Comparison of ENCODE assay signal across 22 cellular contexts in the genomic region with DNA sequence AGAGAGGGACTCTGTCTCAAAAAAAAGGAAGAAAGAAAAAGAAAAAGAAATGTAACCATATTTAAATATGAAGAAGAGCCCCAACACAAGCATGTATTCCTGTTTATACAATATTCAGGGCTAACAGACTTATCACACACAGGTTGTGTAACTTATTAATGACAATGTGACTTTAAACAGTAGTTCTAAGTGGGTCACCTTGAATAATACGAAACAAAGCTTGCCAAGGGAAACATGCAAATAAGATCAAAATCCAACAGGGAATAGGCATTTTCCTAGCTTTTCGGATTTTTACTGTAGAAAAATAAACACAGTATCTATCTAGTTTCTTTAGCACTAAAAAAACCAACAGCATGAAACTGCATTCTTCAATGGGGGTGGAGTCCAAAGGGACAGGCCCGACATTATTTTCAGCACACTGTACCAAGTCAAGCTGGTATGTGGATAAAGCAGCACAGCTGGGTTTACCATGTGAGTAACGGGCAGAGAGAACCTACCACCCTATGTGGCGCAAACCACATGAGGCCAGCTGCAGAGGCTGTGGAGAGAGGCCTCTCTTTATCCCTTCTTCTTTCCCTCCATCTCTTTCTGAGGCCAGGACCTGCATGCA. TPM values are rescaled to one million over a fixed set of nuclear protein-coding genes. Genes with fewer than 3 reads are reported as not detected.
A peak's percentile ranks its signal among the peaks of the same experiment; 100 is the strongest.
DNase-seq lines count a peak whose midpoint lies in the region; ATAC-seq, FAIRE-seq and TF ChIP-seq lines count a peak whose summit lies in the region.
"Had no signal": no experiment of that assay in that cellular context is flagged by ENCODE, and none has a peak within 500 bp of the region (broad histone marks: within the 10 kb centered on the region; RNA-seq: fewer than 3 reads in every experiment).

No MANE protein-coding gene starts in this region.

- H3K79me2 ChIP-seq in astrocyte (ENCODE audit: insufficient read depth, low read length) (peaks cover 53% of the 10 kb centered on the region), trophoblast cell (ENCODE audit: control insufficient read depth, insufficient read depth, low read length, poor library complexity) (peaks cover 8% of the 10 kb centered on the region)

- no peaks in the 10 kb centered on the region for H3K36me3 Mint-ChIP-seq in astrocyte (ENCODE audit: low read depth, unreplicated experiment)
- no peaks in the 10 kb centered on the region for H3K36me3 Mint-ChIP-seq in immature natural killer cell
- H3K36me3 Mint-ChIP-seq in activated CD8-positive, alpha-beta memory T cell treated with anti-CD3 and anti-CD28 coated beads, Interleukin-2, amount 10 ng/mL, durations not matched to agents 7 days and 5 days = no peaks in the 10 kb centered on the region

- ATAC-seq in activated CD8-positive, alpha-beta memory T cell treated with anti-CD3 and anti-CD28 coated beads, Interleukin-2, amount 10 ng/mL, durations not matched to agents 7 days and 5 days = no peak
- ATAC-seq in HG03432 (IDR thresholded peaks at IDR 0.05; ENCODE audit: unreplicated experiment) (no peak), HG03439 (IDR thresholded peaks at IDR 0.05; ENCODE audit: unreplicated experiment) (no peak)
- ATAC-seq: A549; activated T-cell treated with anti-CD3 and anti-CD28 coated beads, Interleukin-2, amount 50 U/mL, for 4 hours; sciatic nerve had no signal

- H3K9ac ChIP-seq in astrocyte (ENCODE audit: low read length) (no peak overlapping the region), trophoblast cell (ENCODE audit: low read length) (no peak overlapping the region)
- H3K9ac ChIP-seq: SK-N-SH had no signal

- H3K4me3 Mint-ChIP-seq in astrocyte (ENCODE audit: unreplicated experiment) (peak overlapping the region; percentile 45), immature natural killer cell (no peak overlapping the region)
- H3K4me3 Mint-ChIP-seq in activated CD8-positive, alpha-beta memory T cell treated with anti-CD3 and anti-CD28 coated beads, Interleukin-2, amount 10 ng/mL, durations not matched to agents 7 days and 5 days = no peak overlapping the region
- H3K4me3 Mint-ChIP-seq: activated T-cell treated with anti-CD3 and anti-CD28 coated beads, Interleukin-2, amount 50 U/mL, for 4 hours; CD14-positive monocyte had no signal

- H2BK5ac ChIP-seq in trophoblast cell (ENCODE audit: low read depth, low read length, poor library complexity) = no peak overlapping the region

- H4K91ac ChIP-seq in trophoblast cell (ENCODE audit: low read depth, low read length) = no peak overlapping the region

- no peak overlapping the region for H2BK120ac ChIP-seq in trophoblast cell (ENCODE audit: insufficient read depth, low read length, poor library complexity)

- H2AK5ac ChIP-seq in trophoblast cell (ENCODE audit: low read length) = no peak overlapping the region

- no peaks in the 10 kb centered on the region for H3K27me3 Mint-ChIP-seq in astrocyte (ENCODE audit: low read depth, unreplicated experiment)
- no peaks in the 10 kb centered on the region for H3K27me3 Mint-ChIP-seq in immature natural killer cell (ENCODE audit: low read depth in 3 of 3)
- no peaks in the 10 kb centered on the region for H3K27me3 Mint-ChIP-seq in activated CD8-positive, alpha-beta memory T cell treated with anti-CD3 and anti-CD28 coated beads, Interleukin-2, amount 10 ng/mL, durations not matched to agents 7 days and 5 days

- no peak overlapping the region for H4K12ac ChIP-seq in trophoblast cell (ENCODE audit: low read depth, low read length)

- H4K20me1 ChIP-seq in astrocyte (ENCODE audit: insufficient read depth, low read length) = no peaks in the 10 kb centered on the region

- H2BK12ac ChIP-seq in trophoblast cell (ENCODE audit: low read length) = peak overlapping the region; percentile 2

- FAIRE-seq in astrocyte (lab: Jason Lieb, UNC) = no peak
- FAIRE-seq: A549, endometrium, frontal cortex had no signal

- peaks cover 56% of the 10 kb centered on the region for H3K4me1 Mint-ChIP-seq in astrocyte (ENCODE audit: low read depth, unreplicated experiment)
- H3K4me1 Mint-ChIP-seq in immature natural killer cell = peaks cover under 1 to 5% of the 10 kb centered on the region in 2 donors
- H3K4me1 Mint-ChIP-seq in activated CD8-positive, alpha-beta memory T cell treated with anti-CD3 and anti-CD28 coated beads, Interleukin-2, amount 10 ng/mL, durations not matched to agents 7 days and 5 days = no peaks in the 10 kb centered on the region

- peak; percentile 37 for DNase-seq in Ammon's horn (ENCODE audit: low spot score)
- DNase-seq in astrocyte (ENCODE audit: low read depth) = no peak
- DNase-seq in immature natural killer cell = no peak
- no peak for DNase-seq in trophoblast cell
- DNase-seq in RKO (ENCODE audit: low spot score) = no peak
- no peak for DNase-seq in activated CD8-positive, alpha-beta memory T cell treated with anti-CD3 and anti-CD28 coated beads, Interleukin-2, amount 10 ng/mL, durations not matched to agents 7 days and 5 days
- DNase-seq: activated CD4-positive, alpha-beta T cell treated with anti-CD3 and anti-CD28 coated beads, Interleukin-2, amount 50 U/mL, for 1 hour; activated T-cell treated with anti-CD3 and anti-CD28 coated beads, Interleukin-2, amount 50 U/mL, for 4 hours; DND-41; mesenchymal stem cell; NCI-H1930; NCI-H510A treated with DMSO at 0.1 percent for 48 hours; SK-N-SH; stimulated activated CD4-positive, alpha-beta T cell treated with anti-CD3 and anti-CD28 coated beads, Interleukin-2, amount 100 ng/mL, for 48 hours; upper lobe of left lung had no signal

- CTCF ChIA-PET in activated CD8-positive, alpha-beta memory T cell treated with anti-CD3 and anti-CD28 coated beads, Interleukin-2, amount 10 ng/mL, durations not matched to agents 7 days and 5 days (lab: Charles Lee) = interaction anchor here (1.6 kb wide), 1 partner anchor 8 kb away, joined by 6 read pairs; no protein-coding TSS in a partner anchor

- H4K8ac ChIP-seq in trophoblast cell (ENCODE audit: low read depth, low read length) = no peak overlapping the region

- H3K9me3 ChIP-seq in astrocyte (ENCODE audit: insufficient read depth, low read depth, low read length) (no peaks in the 10 kb centered on the region), trophoblast cell (ENCODE audit: insufficient read depth, low read depth, low read length) (no peaks in the 10 kb centered on the region)
- H3K9me3 ChIP-seq: A549, SK-N-SH, upper lobe of left lung had no signal

- H3K14ac ChIP-seq in trophoblast cell (ENCODE audit: low read length) = no peak overlapping the region

- H3K27ac Mint-ChIP-seq in astrocyte (ENCODE audit: unreplicated experiment) (peak overlapping the region; percentile 58), immature natural killer cell (peak overlapping the region in 4 of 6 donors; percentile 12 to 48 (median 30))
- no peak overlapping the region for H3K27ac Mint-ChIP-seq in activated CD8-positive, alpha-beta memory T cell treated with anti-CD3 and anti-CD28 coated beads, Interleukin-2, amount 10 ng/mL, durations not matched to agents 7 days and 5 days

- H3K27me3 ChIP-seq in astrocyte (ENCODE audit: insufficient read depth, low read length) = no peaks in the 10 kb centered on the region
- no peaks in the 10 kb centered on the region for H3K27me3 ChIP-seq in trophoblast cell (ENCODE audit: insufficient read depth, low read length)
- H3K27me3 ChIP-seq: upper lobe of left lung had no signal

- H3K4me1 ChIP-seq in astrocyte (ENCODE audit: insufficient read depth, low read length) = peaks cover 44% of the 10 kb centered on the region
- H3K4me1 ChIP-seq in trophoblast cell (ENCODE audit: control insufficient read depth in 1 of 2, insufficient read depth in 2 of 2, low read length in 2 of 2) = peaks cover 16 to 29% of the 10 kb centered on the region in 2 experiments

- H3K27ac ChIP-seq in astrocyte (ENCODE audit: low read depth, low read length) (no peak overlapping the region), trophoblast cell (ENCODE audit: low read depth, low read length) (no peak overlapping the region)

- WGBS in trophoblast cell (ENCODE audit: extremely low coverage, insufficient coverage, insufficient read length) = no CpG with 5 or more reads among the region's 5 CpGs

- H2AFZ ChIP-seq in astrocyte (ENCODE audit: low read depth, low read length) (no peak overlapping the region), trophoblast cell (ENCODE audit: insufficient read depth, low read length, poor library complexity) (no peak overlapping the region)

- H3K4ac ChIP-seq in trophoblast cell (ENCODE audit: low read depth, low read length) = no peak overlapping the region

- H3K9me3 Mint-ChIP-seq in astrocyte (ENCODE audit: unreplicated experiment) (no peaks in the 10 kb centered on the region), immature natural killer cell (no peaks in the 10 kb centered on the region)
- no peaks in the 10 kb centered on the region for H3K9me3 Mint-ChIP-seq in activated CD8-positive, alpha-beta memory T cell treated with anti-CD3 and anti-CD28 coated beads, Interleukin-2, amount 10 ng/mL, durations not matched to agents 7 days and 5 days (ENCODE audit: low read depth)
- H3K9me3 Mint-ChIP-seq: activated T-cell treated with anti-CD3 and anti-CD28 coated beads, Interleukin-2, amount 50 U/mL, for 4 hours had no signal

- H3K4me2 ChIP-seq in astrocyte (ENCODE audit: low read length) (no peak overlapping the region), trophoblast cell (ENCODE audit: low read length) (no peak overlapping the region)
- H3K4me2 ChIP-seq: A549, SK-N-SH had no signal

- no peak overlapping the region for H3K23ac ChIP-seq in trophoblast cell (ENCODE audit: low read length)

- peaks cover 8% of the 10 kb centered on the region for H3K79me1 ChIP-seq in trophoblast cell (ENCODE audit: low read length)

- TF ChIP-seq CTCF in astrocyte (IDR thresholded peaks at IDR 0.05; ENCODE audit: insufficient read depth, low read depth, low read length) = no peak

- H3K4me3 ChIP-seq in astrocyte (ENCODE audit: insufficient read depth, low read depth, low read length) = no peak overlapping the region
- no peak overlapping the region for H3K4me3 ChIP-seq in trophoblast cell (ENCODE audit: low read depth, low read length)
- H3K4me3 ChIP-seq: A549, upper lobe of left lung had no signal

- H3K18ac ChIP-seq in trophoblast cell (ENCODE audit: low read length) = peak overlapping the region; percentile 68

- H3K36me3 ChIP-seq in astrocyte (ENCODE audit: insufficient read depth, low read length) = no peaks in the 10 kb centered on the region
- H3K36me3 ChIP-seq in trophoblast cell (ENCODE audit: control insufficient read depth in 1 of 2, insufficient read depth in 2 of 2, low read length in 2 of 2) = no peaks in the 10 kb centered on the region
- H3K36me3 ChIP-seq: upper lobe of left lung had no signal

RNA-seq across cellular contexts. Expression of gene TOM1L2, which starts 45.3 kb away (rescaled TPM):
- 50.3 and 54.4 TPM in 2 replicates for total RNA-seq in astrocyte
- 1 to 10 TPM; 1.9 to 6.1 (median 4.2) TPM for polyA plus RNA-seq in immature natural killer cell
- polyA plus RNA-seq in trophoblast cell (2013) = 76.2 and 80.2 TPM in 2 replicates
- total RNA-seq in activated CD8-positive, alpha-beta memory T cell treated with anti-CD3 and anti-CD28 coated beads, Interleukin-2, amount 10 ng/mL, durations not matched to agents 7 days and 5 days = 10 to 100 TPM; 19.8 to 33.0 TPM

RNA-seq across cellular contexts. Expression of gene DRC3, which starts 45.7 kb away (rescaled TPM):
- total RNA-seq in astrocyte = 0.43 and 1.1 TPM in 2 replicates
- 1 to 10 TPM in 1 of 3 donors, under 1 TPM in 1, not detected in 1; 0.52 to 2.1 TPM for polyA plus RNA-seq in immature natural killer cell
- polyA plus RNA-seq in trophoblast cell (2013) = 0.39 and 0.47 TPM in 2 replicates
- total RNA-seq in activated CD8-positive, alpha-beta memory T cell treated with anti-CD3 and anti-CD28 coated beads, Interleukin-2, amount 10 ng/mL, durations not matched to agents 7 days and 5 days = not detected
